19 cellular contexts compared by ENCODE assay signal in the genomic region with DNA sequence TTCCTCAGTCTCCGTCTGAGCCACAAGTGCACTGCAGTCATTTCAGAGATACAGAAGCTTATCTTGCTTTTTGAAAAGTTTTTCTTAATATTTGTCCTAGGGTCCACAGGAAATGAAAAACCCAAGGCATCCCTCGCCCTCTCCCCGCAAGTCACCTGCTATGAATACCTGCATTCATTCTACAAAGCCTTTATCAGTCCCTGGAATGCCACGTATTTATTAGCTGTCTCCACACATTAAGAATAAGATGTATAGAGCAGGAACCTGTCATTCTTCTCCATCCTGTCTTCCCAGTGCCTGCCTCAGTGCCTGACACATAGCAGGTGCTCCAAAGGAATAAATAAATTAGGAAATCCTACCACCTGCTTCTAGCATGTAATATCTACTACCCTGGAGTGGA.
DNase-seq lines count a peak whose midpoint lies in the region; ATAC-seq lines count a peak whose summit lies in the region.
"Had no signal": no experiment of that assay in that cellular context is flagged by ENCODE, and none has a peak within 500 bp of the region (broad histone marks: within the 10 kb centered on the region; RNA-seq: fewer than 3 reads in every experiment).

No MANE protein-coding gene starts in this region.

- peaks cover 38% of the 10 kb centered on the region for H3K36me3 Mint-ChIP-seq in CD4-positive, CD25-positive, alpha-beta regulatory T cell
- H3K36me3 Mint-ChIP-seq in CD8-positive, alpha-beta memory T cell, result peaks cover 7 to 54% (median 16%) of the 10 kb centered on the region in 3 donors
- H3K36me3 Mint-ChIP-seq in activated T-helper 1 cell treated with anti-CD3 and anti-CD28 coated beads, Interleukin-12 subunit alpha, Interleukin-12 subunit beta, Interleukin-2, Interleukin-4 antibody, amounts not matched to agents 30 ng/mL and 10 ng/mL and 1 ng/mL, durations not matched to agents 14 hours and 24 hours and 36 hours (ENCODE audit: low read depth), result peaks cover 39% of the 10 kb centered on the region
- H3K36me3 Mint-ChIP-seq in naive thymus-derived CD4-positive, alpha-beta T cell, result peaks cover 3 to 44% (median 34%) of the 10 kb centered on the region in 5 donors

- peaks cover 74 to 99% (median 87%) of the 10 kb centered on the region in 4 donors for H3K4me1 Mint-ChIP-seq in CD4-positive, CD25-positive, alpha-beta regulatory T cell
- peaks cover 93 to 99% (median 98%) of the 10 kb centered on the region in 3 donors for H3K4me1 Mint-ChIP-seq in CD8-positive, alpha-beta memory T cell
- H3K4me1 Mint-ChIP-seq in activated T-helper 1 cell treated with anti-CD3 and anti-CD28 coated beads, Interleukin-12 subunit alpha, Interleukin-12 subunit beta, Interleukin-2, Interleukin-4 antibody, amounts not matched to agents 30 ng/mL and 10 ng/mL and 1 ng/mL, durations not matched to agents 14 hours and 24 hours and 36 hours (ENCODE audit: low read depth), result peaks cover 87% of the 10 kb centered on the region
- H3K4me1 Mint-ChIP-seq in naive thymus-derived CD4-positive, alpha-beta T cell, result peaks cover 67 to 97% (median 94%) of the 10 kb centered on the region in 7 donors

- H3K27me3 ChIP-seq in CD4-positive, CD25-positive, alpha-beta regulatory T cell (ENCODE audit: control insufficient read depth, insufficient read depth, low read length), result no peaks in the 10 kb centered on the region
- H3K27me3 ChIP-seq in CD8-positive, alpha-beta memory T cell (ENCODE audit: insufficient read depth, low read length, poor library complexity, severe bottlenecking), result no peaks in the 10 kb centered on the region
- no peaks in the 10 kb centered on the region for H3K27me3 ChIP-seq in naive thymus-derived CD4-positive, alpha-beta T cell (ENCODE audit: control insufficient read depth in 2 of 2, insufficient read depth in 2 of 2, low read length in 2 of 2)
- H3K27me3 ChIP-seq: ascending aorta, sigmoid colon, vagina had no signal

- H3K9me3 ChIP-seq in CD4-positive, CD25-positive, alpha-beta regulatory T cell (ENCODE audit: control insufficient read depth in 2 of 2, low read length in 2 of 2), result peaks cover 0 to 9% of the 10 kb centered on the region in 2 experiments
- no peaks in the 10 kb centered on the region for H3K9me3 ChIP-seq in CD8-positive, alpha-beta memory T cell (ENCODE audit: low read length)
- peaks cover 0 to 6% (median 0%) of the 10 kb centered on the region in 3 experiments for H3K9me3 ChIP-seq in naive thymus-derived CD4-positive, alpha-beta T cell (ENCODE audit: control insufficient read depth in 2 of 3, low read length in 3 of 3)
- H3K9me3 ChIP-seq: ascending aorta, sigmoid colon, SK-N-SH, vagina had no signal

- peaks cover 0 to 7% (median 0%) of the 10 kb centered on the region in 7 donors for H3K9me3 Mint-ChIP-seq in CD4-positive, CD25-positive, alpha-beta regulatory T cell
- peaks cover 0 to 8% (median 0%) of the 10 kb centered on the region in 5 donors for H3K9me3 Mint-ChIP-seq in CD8-positive, alpha-beta memory T cell
- peaks cover 8% of the 10 kb centered on the region for H3K9me3 Mint-ChIP-seq in activated T-helper 1 cell treated with anti-CD3 and anti-CD28 coated beads, Interleukin-12 subunit alpha, Interleukin-12 subunit beta, Interleukin-2, Interleukin-4 antibody, amounts not matched to agents 30 ng/mL and 10 ng/mL and 1 ng/mL, durations not matched to agents 14 hours and 24 hours and 36 hours
- H3K9me3 Mint-ChIP-seq in naive thymus-derived CD4-positive, alpha-beta T cell, result peaks cover 5 to 15% (median 7%) of the 10 kb centered on the region in 11 donors

- peak overlapping the region; percentile 83 for H3K4me3 ChIP-seq in CD4-positive, CD25-positive, alpha-beta regulatory T cell (ENCODE audit: low read depth, low read length)
- no peak overlapping the region for H3K4me3 ChIP-seq in CD8-positive, alpha-beta memory T cell (ENCODE audit: low read length)
- no peak overlapping the region for H3K4me3 ChIP-seq in naive thymus-derived CD4-positive, alpha-beta T cell (ENCODE audit: low read length)
- H3K4me3 ChIP-seq: ascending aorta, sigmoid colon, vagina had no signal

- DNase-seq in CD4-positive, CD25-positive, alpha-beta regulatory T cell, result no peak
- DNase-seq in CD8-positive, alpha-beta memory T cell, result no peak
- DNase-seq in activated T-helper 1 cell treated with anti-CD3 and anti-CD28 coated beads, Interleukin-12 subunit alpha, Interleukin-12 subunit beta, Interleukin-2, Interleukin-4 antibody, amounts not matched to agents 30 ng/mL and 10 ng/mL and 1 ng/mL, durations not matched to agents 14 hours and 24 hours and 36 hours (ENCODE audit: low spot score), result no peak
- DNase-seq in naive thymus-derived CD4-positive, alpha-beta T cell, result no peak
- DNase-seq in COLO829 (ENCODE audit: low spot score) (no peak), head of caudate nucleus (no peak), UCSD-AML1 (lab: John Stamatoyannopoulos, UW; ENCODE audit: unreplicated experiment) (no peak)
- DNase-seq: activated gamma-delta T cell treated with Interleukin-2 at 50 U/mL for 16 hours, DMS79, NCI-H1092 treated with DMSO at 0.1 percent for 48 hours, NCI-H1930, nephron progenitor cell, sigmoid colon, SK-N-SH had no signal

- H3K27ac ChIP-seq in CD4-positive, CD25-positive, alpha-beta regulatory T cell (ENCODE audit: insufficient read depth, low read length, poor library complexity, severe bottlenecking), result peak overlapping the region; percentile 90
- H3K27ac ChIP-seq in CD8-positive, alpha-beta memory T cell (ENCODE audit: low read depth, low read length), result no peak overlapping the region
- H3K27ac ChIP-seq in naive thymus-derived CD4-positive, alpha-beta T cell (ENCODE audit: low read depth, low read length), result no peak overlapping the region
- H3K27ac ChIP-seq: ascending aorta, epithelial cell of prostate, RWPE1, sigmoid colon, vagina had no signal

- POLR2A ChIA-PET in CD8-positive, alpha-beta memory T cell (lab: Charles Lee), result interaction anchor here (1.5 to 3.4 kb wide), 4 partner anchors 9 to 28 kb away, joined by 4 to 27 read pairs (median 7); no protein-coding TSS in a partner anchor
- POLR2A ChIA-PET in naive thymus-derived CD4-positive, alpha-beta T cell (lab: Charles Lee), result interaction anchor here (1.2 kb wide), 1 partner anchor 30 kb away, joined by 4 read pairs; no protein-coding TSS in a partner anchor

- CTCF ChIA-PET in CD8-positive, alpha-beta memory T cell (lab: Charles Lee), result interaction anchor here (1.0 to 3.3 kb wide), 9 partner anchors 10 to 359 kb away, joined by 3 to 11 read pairs (median 5); no protein-coding TSS in a partner anchor
- CTCF ChIA-PET in naive thymus-derived CD4-positive, alpha-beta T cell (lab: Charles Lee), result interaction anchor here (1.0 to 3.1 kb wide), 4 partner anchors 14 to 39 kb away, joined by 3 to 11 read pairs (median 6); no protein-coding TSS in a partner anchor

- H3K27ac Mint-ChIP-seq in CD4-positive, CD25-positive, alpha-beta regulatory T cell, result peak overlapping the region; percentile 97 to 98 (median 97)
- peak overlapping the region; percentile 84 to 99 (median 96) for H3K27ac Mint-ChIP-seq in CD8-positive, alpha-beta memory T cell
- H3K27ac Mint-ChIP-seq in activated T-helper 1 cell treated with anti-CD3 and anti-CD28 coated beads, Interleukin-12 subunit alpha, Interleukin-12 subunit beta, Interleukin-2, Interleukin-4 antibody, amounts not matched to agents 30 ng/mL and 10 ng/mL and 1 ng/mL, durations not matched to agents 14 hours and 24 hours and 36 hours, result peak overlapping the region; percentile 81
- peak overlapping the region in 7 of 9 donors; percentile 20 to 83 (median 63) for H3K27ac Mint-ChIP-seq in naive thymus-derived CD4-positive, alpha-beta T cell
- H3K27ac Mint-ChIP-seq: nephron progenitor cell had no signal

- no peak for ATAC-seq in CD4-positive, CD25-positive, alpha-beta regulatory T cell (ENCODE audit: low read depth in 2 of 2)
- no peak for ATAC-seq in naive thymus-derived CD4-positive, alpha-beta T cell
- ATAC-seq: activated CD4-positive, CD25-positive, alpha-beta regulatory T cell treated with anti-CD3 and anti-CD28 coated beads, Interleukin-2, amount 50 U/mL, for 24 hours had no signal

- no peaks in the 10 kb centered on the region for H3K27me3 Mint-ChIP-seq in CD4-positive, CD25-positive, alpha-beta regulatory T cell
- no peaks in the 10 kb centered on the region for H3K27me3 Mint-ChIP-seq in CD8-positive, alpha-beta memory T cell
- H3K27me3 Mint-ChIP-seq in activated T-helper 1 cell treated with anti-CD3 and anti-CD28 coated beads, Interleukin-12 subunit alpha, Interleukin-12 subunit beta, Interleukin-2, Interleukin-4 antibody, amounts not matched to agents 30 ng/mL and 10 ng/mL and 1 ng/mL, durations not matched to agents 14 hours and 24 hours and 36 hours (ENCODE audit: insufficient read depth), result no peaks in the 10 kb centered on the region
- H3K27me3 Mint-ChIP-seq in naive thymus-derived CD4-positive, alpha-beta T cell, result no peaks in the 10 kb centered on the region

- H3K4me3 Mint-ChIP-seq in CD4-positive, CD25-positive, alpha-beta regulatory T cell, result peak overlapping the region; percentile 47 to 86 (median 70)
- H3K4me3 Mint-ChIP-seq in CD8-positive, alpha-beta memory T cell, result peak overlapping the region; percentile 57 to 90 (median 71)
- H3K4me3 Mint-ChIP-seq in activated T-helper 1 cell treated with anti-CD3 and anti-CD28 coated beads, Interleukin-12 subunit alpha, Interleukin-12 subunit beta, Interleukin-2, Interleukin-4 antibody, amounts not matched to agents 30 ng/mL and 10 ng/mL and 1 ng/mL, durations not matched to agents 14 hours and 24 hours and 36 hours, result peak overlapping the region; percentile 48
- peak overlapping the region in 9 of 10 donors; percentile 5 to 60 (median 45) for H3K4me3 Mint-ChIP-seq in naive thymus-derived CD4-positive, alpha-beta T cell
- H3K4me3 Mint-ChIP-seq: nephron progenitor cell had no signal

- H3K36me3 ChIP-seq in CD4-positive, CD25-positive, alpha-beta regulatory T cell (ENCODE audit: control insufficient read depth, insufficient read depth, low read length), result peaks cover 8% of the 10 kb centered on the region
- no peaks in the 10 kb centered on the region for H3K36me3 ChIP-seq in CD8-positive, alpha-beta memory T cell (ENCODE audit: insufficient read depth, low read length)
- H3K36me3 ChIP-seq in naive thymus-derived CD4-positive, alpha-beta T cell (ENCODE audit: control insufficient read depth in 2 of 3, insufficient read depth in 3 of 3, low read length in 3 of 3), result no peaks in the 10 kb centered on the region
- H3K36me3 ChIP-seq: ascending aorta, sigmoid colon, vagina had no signal

- H3K4me1 ChIP-seq in CD4-positive, CD25-positive, alpha-beta regulatory T cell (ENCODE audit: control insufficient read depth, insufficient read depth, low read length, poor library complexity, severe bottlenecking), result peaks cover 97% of the 10 kb centered on the region
- H3K4me1 ChIP-seq in CD8-positive, alpha-beta memory T cell (ENCODE audit: insufficient read depth, low read length), result peaks cover 87% of the 10 kb centered on the region
- peaks cover 39 to 68% of the 10 kb centered on the region in 2 donors for H3K4me1 ChIP-seq in naive thymus-derived CD4-positive, alpha-beta T cell (ENCODE audit: control insufficient read depth in 2 of 2, insufficient read depth in 2 of 2, low read length in 2 of 2)
- H3K4me1 ChIP-seq: ascending aorta, vagina had no signal

- intact Hi-C loops in activated T-helper 1 cell treated with anti-CD3 and anti-CD28 coated beads, Interleukin-12 subunit alpha, Interleukin-12 subunit beta, Interleukin-2, Interleukin-4 antibody, amounts not matched to agents 30 ng/mL and 10 ng/mL and 1 ng/mL, durations not matched to agents 14 hours and 24 hours and 36 hours (cut with micrococcal nuclease), result no loop called here
- intact Hi-C loops in naive thymus-derived CD4-positive, alpha-beta T cell (cut with micrococcal nuclease), result no loop called here
- intact Hi-C loops in head of caudate nucleus (cut with DNase I), result no loop called here
